1 cellular context compared by ENCODE assay signal in the genomic region with DNA sequence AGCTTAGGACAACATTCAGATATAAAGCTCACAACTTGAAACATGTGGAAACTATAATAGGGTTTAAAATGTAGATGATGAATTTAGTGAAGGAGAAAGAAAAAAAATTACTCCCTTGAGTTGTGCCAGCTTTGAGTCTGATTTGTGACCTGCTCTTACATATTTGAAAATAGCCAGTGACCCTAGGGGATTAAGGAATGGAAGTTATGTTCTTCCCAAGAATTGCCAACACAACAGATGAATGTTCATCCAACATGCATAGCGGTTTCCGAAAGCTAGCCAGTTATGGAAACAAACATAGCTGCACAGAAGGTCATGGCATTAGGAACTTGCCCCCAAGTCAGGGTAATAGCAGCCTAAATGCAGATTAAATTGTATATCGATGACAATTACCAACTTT.
TF ChIP-seq lines count a peak whose summit lies in the region.

No MANE protein-coding gene starts in this region.

TF ChIP-seq in HCT116, 20 proteins besides CTCF, POLR2A, EP300 and RAD21 (continued from another document):
- TF ChIP-seq, protein P1, sequence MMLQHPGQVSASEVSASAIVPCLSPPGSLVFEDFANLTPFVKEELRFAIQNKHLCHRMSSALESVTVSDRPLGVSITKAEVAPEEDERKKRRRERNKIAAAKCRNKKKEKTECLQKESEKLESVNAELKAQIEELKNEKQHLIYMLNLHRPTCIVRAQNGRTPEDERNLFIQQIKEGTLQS (IDR thresholded peaks at IDR 0.05) = no peak
- TF ChIP-seq SIN3A (IDR thresholded peaks at IDR 0.05; ENCODE audit: low read depth) = no peak
- no peak for TF ChIP-seq YY1 (IDR thresholded peaks at IDR 0.05; ENCODE audit: extremely low read depth, insufficient replicate concordance, low read depth, low read length)
- TF ChIP-seq JUND (IDR thresholded peaks at IDR 0.05) = no peak
- TF ChIP-seq EZH2phosphoT487 (IDR thresholded peaks at IDR 0.05; ENCODE audit: borderline replicate concordance) = no peak
- no peak for TF ChIP-seq EGR1 (IDR thresholded peaks at IDR 0.05; ENCODE audit: low read depth)
- TF ChIP-seq ZFX (IDR thresholded peaks at IDR 0.05) = no peak
- TF ChIP-seq EZH2 (IDR thresholded peaks at IDR 0.05) = no peak
